In the genomic region with DNA sequence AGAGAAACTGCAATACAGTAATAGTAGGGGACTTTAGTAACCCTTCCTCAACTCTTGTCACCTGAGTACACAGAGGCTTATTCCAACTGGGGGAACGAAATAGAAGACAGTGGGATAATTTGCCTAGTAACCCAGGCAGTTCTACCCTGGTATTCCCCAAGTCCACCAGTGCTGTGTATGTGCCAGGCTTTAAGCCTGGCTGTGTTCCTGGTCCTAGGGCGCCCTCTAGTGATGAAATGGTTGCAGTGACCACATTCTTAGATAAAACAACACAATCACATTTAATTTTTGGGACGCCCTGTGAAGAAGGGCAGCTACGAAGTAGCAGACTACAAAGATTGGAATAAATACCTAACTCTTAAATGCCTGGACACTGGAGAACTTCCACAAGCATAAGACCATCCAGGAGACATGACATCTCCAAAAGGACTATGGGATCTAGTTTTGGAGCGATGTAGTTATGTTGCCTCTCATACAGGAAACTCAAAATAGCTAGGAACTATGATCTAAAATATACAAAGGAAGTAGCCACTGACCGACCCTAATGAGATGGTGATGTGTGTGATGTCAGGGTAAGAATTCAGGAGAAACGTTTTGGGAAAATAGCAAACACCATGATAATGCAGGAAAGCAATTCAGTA, we compare ENCODE assay signal across 8 cellular contexts.
DNase-seq lines count a peak whose midpoint lies in the region; ATAC-seq and TF ChIP-seq lines count a peak whose summit lies in the region.

No MANE protein-coding gene starts in this region.

- H3K4me1 ChIP-seq in effector memory CD4-positive, alpha-beta T cell (ENCODE audit: control insufficient read depth, insufficient read depth, low read length, poor library complexity, severe bottlenecking): no peaks in the 10 kb centered on the region
- H3K4me1 ChIP-seq in mucosa of descending colon (ENCODE audit: low read depth): no peaks in the 10 kb centered on the region

- CTCF ChIA-PET in activated CD4-positive, alpha-beta memory T cell treated with anti-CD3 and anti-CD28 coated beads, Interleukin-2, amount 10 ng/mL, durations not matched to agents 7 days and 5 days (lab: Charles Lee): interaction anchor here (0.6 to 2.6 kb wide), 6 partner anchors 9 to 160 kb away, joined by 3 to 10 read pairs (median 4); no protein-coding TSS in a partner anchor

- TF ChIP-seq CTCF in mucosa of descending colon (IDR thresholded peaks at IDR 0.05): no peak

- no peaks in the 10 kb centered on the region for H3K9me3 ChIP-seq in effector memory CD4-positive, alpha-beta T cell (ENCODE audit: control insufficient read depth, low read length)
- H3K9me3 ChIP-seq in mucosa of descending colon: no peaks in the 10 kb centered on the region

- POLR2A ChIA-PET in activated CD4-positive, alpha-beta memory T cell treated with anti-CD3 and anti-CD28 coated beads, Interleukin-2, amount 10 ng/mL, durations not matched to agents 7 days and 5 days (lab: Charles Lee): no interaction called here

- H3K27ac ChIP-seq in effector memory CD4-positive, alpha-beta T cell (ENCODE audit: insufficient read depth, low read length, poor library complexity, severe bottlenecking): no peak overlapping the region

- intact Hi-C loops in mucosa of descending colon (cut with DNase I, micrococcal nuclease): loop anchor here in 1 of 2 donors (5.0 kb wide), 1 partner anchor 158 kb away; no protein-coding TSS in a partner anchor

- no peak overlapping the region for H3K4me3 Mint-ChIP-seq in activated CD4-positive, alpha-beta memory T cell treated with anti-CD3 and anti-CD28 coated beads, Interleukin-2, amount 10 ng/mL, durations not matched to agents 7 days and 5 days

- H3K27me3 ChIP-seq in effector memory CD4-positive, alpha-beta T cell (replicated peaks; ENCODE audit: control insufficient read depth, insufficient read depth, low read length, poor library complexity, severe bottlenecking): no peaks in the 10 kb centered on the region

- no peak overlapping the region for H3K27ac Mint-ChIP-seq in activated CD4-positive, alpha-beta memory T cell treated with anti-CD3 and anti-CD28 coated beads, Interleukin-2, amount 10 ng/mL, durations not matched to agents 7 days and 5 days

- no peaks in the 10 kb centered on the region for H3K36me3 ChIP-seq in effector memory CD4-positive, alpha-beta T cell (ENCODE audit: control insufficient read depth, insufficient read depth, low read length)
- no peaks in the 10 kb centered on the region for H3K36me3 ChIP-seq in mucosa of descending colon (ENCODE audit: low read depth)

- no peaks in the 10 kb centered on the region for H3K9me3 Mint-ChIP-seq in activated CD4-positive, alpha-beta memory T cell treated with anti-CD3 and anti-CD28 coated beads, Interleukin-2, amount 10 ng/mL, durations not matched to agents 7 days and 5 days

- no peaks in the 10 kb centered on the region for H3K36me3 Mint-ChIP-seq in activated CD4-positive, alpha-beta memory T cell treated with anti-CD3 and anti-CD28 coated beads, Interleukin-2, amount 10 ng/mL, durations not matched to agents 7 days and 5 days (ENCODE audit: low read depth)

- DNase-seq in AG20443 (ENCODE audit: low spot score) (peak; percentile 63), NCI-H526 (lab: John Stamatoyannopoulos, UW) (peak; percentile 62 to 76), mucosa of descending colon (peak in 1 of 3 donors; percentile 69)
- peak; percentile 54 for DNase-seq in activated CD4-positive, alpha-beta memory T cell treated with anti-CD3 and anti-CD28 coated beads, Interleukin-2, amount 10 ng/mL, durations not matched to agents 7 days and 5 days
- peak; percentile 25 to 47 (median 42) for DNase-seq in effector memory CD4-positive, alpha-beta T cell
- DNase-seq in stimulated activated CD8-positive, alpha-beta memory T cell treated with anti-CD3 and anti-CD28 coated beads, Interleukin-7, amount 100 ng/mL, for 4 hours (ENCODE audit: low read depth in 2 of 2): peak; percentile 24 to 31

- ATAC-seq in GM19035 (IDR thresholded peaks at IDR 0.05; ENCODE audit: unreplicated experiment) (peak; percentile 72), HG03354 (IDR thresholded peaks at IDR 0.05; ENCODE audit: poor library complexity, severe bottlenecking, unreplicated experiment) (peak; percentile 97), mucosa of descending colon (peak; percentile 96)

- no peaks in the 10 kb centered on the region for H3K27me3 Mint-ChIP-seq in activated CD4-positive, alpha-beta memory T cell treated with anti-CD3 and anti-CD28 coated beads, Interleukin-2, amount 10 ng/mL, durations not matched to agents 7 days and 5 days

- peaks cover 8% of the 10 kb centered on the region for H3K4me1 Mint-ChIP-seq in activated CD4-positive, alpha-beta memory T cell treated with anti-CD3 and anti-CD28 coated beads, Interleukin-2, amount 10 ng/mL, durations not matched to agents 7 days and 5 days

- H3K4me3 ChIP-seq in effector memory CD4-positive, alpha-beta T cell (ENCODE audit: insufficient read depth, low read depth, low read length, poor library complexity, severe bottlenecking): no peak overlapping the region
- H3K4me3 ChIP-seq in mucosa of descending colon: no peak overlapping the region
